ENCODE assay signal across 13 cellular contexts in genomic region chr9:114004221-114004716, GRCh38.
DNase-seq lines count a peak whose midpoint lies in the region; ATAC-seq and TF ChIP-seq lines count a peak whose summit lies in the region.
"Had no signal": no experiment of that assay in that cellular context is flagged by ENCODE, and none has a peak within 500 bp of the region (broad histone marks: within the 10 kb centered on the region; RNA-seq: fewer than 3 reads in every experiment).

No MANE protein-coding gene starts in this region.

- H3K9ac ChIP-seq in colonic mucosa (ENCODE audit: low read depth in 2 of 2, low read length in 2 of 2), result no peak overlapping the region

- ATAC-seq in left lung, result peak; percentile 57
- peak; percentile 70 for ATAC-seq in thoracic aorta (ENCODE audit: insufficient number of reproducible peaks, low FRiP score, low read depth)
- no peak for ATAC-seq in GM18511 (IDR thresholded peaks at IDR 0.05; ENCODE audit: unreplicated experiment)
- ATAC-seq: A549 had no signal

- intact Hi-C loops in colonic mucosa (cut with DNase I) (no loop called here), left lung (cut with DNase I) (no loop called here)

- H3K36me3 ChIP-seq in colonic mucosa, result no peaks in the 10 kb centered on the region
- peaks cover 0 to 13% of the 10 kb centered on the region in 2 donors for H3K36me3 ChIP-seq in left lung
- peaks cover 4% of the 10 kb centered on the region for H3K36me3 ChIP-seq in thoracic aorta

- H3K4me3 ChIP-seq in colonic mucosa (no peak overlapping the region), left lung (no peak overlapping the region), thoracic aorta (peak overlapping the region; percentile 60)
- H3K4me3 ChIP-seq: A549 had no signal

- TF ChIP-seq CTCF in colonic mucosa (IDR thresholded peaks at IDR 0.05), result no peak
- no peak for TF ChIP-seq CTCF in left lung (IDR thresholded peaks at IDR 0.05)
- TF ChIP-seq CTCF in thoracic aorta (IDR thresholded peaks at IDR 0.05), result no peak

- H3K9me3 ChIP-seq in colonic mucosa, result no peaks in the 10 kb centered on the region
- no peaks in the 10 kb centered on the region for H3K9me3 ChIP-seq in left lung
- H3K9me3 ChIP-seq in thoracic aorta, result no peaks in the 10 kb centered on the region
- H3K9me3 ChIP-seq: A549 had no signal

- H3K4me1 ChIP-seq in colonic mucosa (no peaks in the 10 kb centered on the region), left lung (peaks cover 6 to 18% of the 10 kb centered on the region in 2 donors), thoracic aorta (ENCODE audit: control insufficient read depth in 1 of 2, low read depth in 2 of 2) (peaks cover 11 to 48% of the 10 kb centered on the region in 2 donors)
- H3K4me1 ChIP-seq: A549 had no signal

- H3K27ac ChIP-seq in colonic mucosa, result no peak overlapping the region
- peak overlapping the region in 1 of 2 donors; percentile 38 for H3K27ac ChIP-seq in left lung
- H3K27ac ChIP-seq in thoracic aorta, result peak overlapping the region; percentile 88 to 95
- H3K27ac ChIP-seq: A549 had no signal

- H3K27me3 ChIP-seq in colonic mucosa (no peaks in the 10 kb centered on the region), left lung (no peaks in the 10 kb centered on the region), thoracic aorta (replicated peaks; ENCODE audit: insufficient read depth) (no peaks in the 10 kb centered on the region)

- DNase-seq in activated CD4-positive, CD25-positive, alpha-beta regulatory T cell treated with anti-CD3 and anti-CD28 coated beads, Interleukin-2, amount 50 U/mL, for 72 hours, result peak; percentile 15
- DNase-seq in activated CD4-positive, CD25-positive, alpha-beta regulatory T cell (lab: John Stamatoyannopoulos, UW), result no peak
- DNase-seq in colonic mucosa (peak; percentile 25), left lung (peak in 1 of 2 donors; percentile 55), thoracic aorta (ENCODE audit: low spot score) (no peak), DMS114 treated with DMSO at 0.1 percent for 48 hours (lab: John Stamatoyannopoulos, UW; ENCODE audit: unreplicated experiment) (no peak)
- DNase-seq in activated naive CD4-positive, alpha-beta T cell treated with anti-CD3 and anti-CD28 coated beads, Interleukin-2, amount 50 U/mL, for 16 hours, result no peak
- DNase-seq: activated T-cell treated with anti-CD3 and anti-CD28 coated beads for 4 hours, naive B cell, NCI-H1105, SHP77 had no signal

Comparison
In these comparisons a context has a peak if more than half of its experiments do, and no peak if none do; other contexts are left out.
1. DNase-seq: peak in activated CD4-positive, CD25-positive, alpha-beta regulatory T cell treated with anti-CD3 and anti-CD28 coated beads, Interleukin-2, amount 50 U/mL, for 72 hours (single experiment) and colonic mucosa (single experiment); none in activated CD4-positive, CD25-positive, alpha-beta regulatory T cell (0 of 4), thoracic aorta (single experiment), DMS114 treated with DMSO at 0.1 percent for 48 hours (single experiment) and activated naive CD4-positive, alpha-beta T cell treated with anti-CD3 and anti-CD28 coated beads, Interleukin-2, amount 50 U/mL, for 16 hours (single experiment).